ENCODE assay signal across 11 cellular contexts in the genomic region with DNA sequence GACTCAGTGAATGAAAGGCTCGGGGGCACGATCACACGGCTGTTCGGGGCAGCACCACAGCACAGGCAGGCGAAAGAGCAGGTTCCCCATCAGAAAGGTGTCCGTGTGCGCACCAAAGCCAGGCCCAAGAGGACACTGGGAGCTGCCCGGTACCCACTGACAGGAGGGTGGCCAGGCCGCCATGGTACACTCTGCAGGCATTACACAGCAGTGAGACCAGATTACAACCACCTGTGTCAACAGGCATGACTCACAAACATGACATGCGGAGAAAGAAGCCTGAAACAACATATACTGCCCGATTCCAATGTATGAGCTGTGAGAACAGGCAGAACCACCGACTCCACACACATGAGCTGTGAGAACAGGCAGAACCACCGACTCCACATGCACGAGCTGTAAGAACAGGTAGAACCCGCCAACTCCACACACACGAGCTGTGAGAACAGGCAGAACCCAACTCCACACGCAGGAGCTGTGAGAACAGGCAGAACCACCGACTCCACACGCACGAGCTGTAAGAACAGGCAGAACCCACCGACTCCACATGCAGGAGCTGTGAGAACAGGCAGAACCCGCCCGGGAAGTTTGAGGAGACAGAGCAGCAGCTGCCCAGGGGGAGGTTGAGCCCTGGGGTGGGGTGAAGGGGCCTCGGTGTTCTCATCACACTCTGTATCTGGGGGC. TPM values are rescaled to one million over a fixed set of nuclear protein-coding genes. Genes with fewer than 3 reads are reported as not detected.
DNase-seq lines count a peak whose midpoint lies in the region; ATAC-seq and TF ChIP-seq lines count a peak whose summit lies in the region.
"Had no signal": no experiment of that assay in that cellular context is flagged by ENCODE, and none has a peak within 500 bp of the region (broad histone marks: within the 10 kb centered on the region; RNA-seq: fewer than 3 reads in every experiment).

No MANE protein-coding gene starts in this region.

- H2AFZ ChIP-seq in osteoblast (ENCODE audit: low read length) = no peak overlapping the region
- H2AFZ ChIP-seq: parathyroid adenoma had no signal

- H3K4me1 ChIP-seq in osteoblast (ENCODE audit: insufficient read depth, low read length) = peaks cover 25% of the 10 kb centered on the region
- H3K4me1 ChIP-seq: parathyroid adenoma had no signal

- H3K4me3 Mint-ChIP-seq in activated T-helper 17 cell treated with anti-CD3 and anti-CD28 coated beads, Interleukin-2, amount 50 U/mL, for 72 hours = no peak overlapping the region

- peak overlapping the region; percentile 42 for H3K27ac ChIP-seq in osteoblast (ENCODE audit: low read depth, low read length)
- H3K27ac ChIP-seq: parathyroid adenoma had no signal

- H3K4me1 Mint-ChIP-seq in activated T-helper 17 cell treated with anti-CD3 and anti-CD28 coated beads, Interleukin-2, amount 50 U/mL, for 72 hours = peaks cover 5% of the 10 kb centered on the region

- H3K4me3 ChIP-seq in osteoblast (ENCODE audit: insufficient read depth, low read length) = no peak overlapping the region
- H3K4me3 ChIP-seq: tibial artery had no signal

- peaks cover under 1% of the 10 kb centered on the region for H3K36me3 ChIP-seq in osteoblast (ENCODE audit: insufficient read depth, low read length)

- H4K20me1 ChIP-seq in osteoblast (ENCODE audit: insufficient read depth, low read length) = peaks cover 11% of the 10 kb centered on the region

- no peak overlapping the region for H3K27ac Mint-ChIP-seq in activated T-helper 17 cell treated with anti-CD3 and anti-CD28 coated beads, Interleukin-2, amount 50 U/mL, for 72 hours

- H3K4me2 ChIP-seq in osteoblast (ENCODE audit: insufficient read depth, low read length) = no peak overlapping the region

- DNase-seq in Caki2 (ENCODE audit: low read depth) (peak; percentile 26), RPMI7951 (ENCODE audit: low read depth) (peak; percentile 25), dermis blood vessel endothelial cell (peak; percentile 32), osteoblast (ENCODE audit: insufficient read length, low spot score, missing footprints) (peak; percentile 92), NCI-H1092 treated with DMSO at 0.1 percent for 48 hours (lab: John Stamatoyannopoulos, UW) (no peak)
- DNase-seq: kidney glomerular epithelial cell had no signal

- no peaks in the 10 kb centered on the region for H3K9me3 ChIP-seq in osteoblast (ENCODE audit: low read depth, low read length)
- H3K9me3 ChIP-seq: tibial artery had no signal

- no peaks in the 10 kb centered on the region for H3K27me3 ChIP-seq in osteoblast (ENCODE audit: insufficient read depth, low read length)
- H3K27me3 ChIP-seq: tibial artery had no signal

- H3K79me2 ChIP-seq in osteoblast (ENCODE audit: insufficient read depth, low read length) = peaks cover 24% of the 10 kb centered on the region
- H3K79me2 ChIP-seq: parathyroid adenoma had no signal

- H3K36me3 Mint-ChIP-seq in activated T-helper 17 cell treated with anti-CD3 and anti-CD28 coated beads, Interleukin-2, amount 50 U/mL, for 72 hours (ENCODE audit: low read depth) = no peaks in the 10 kb centered on the region

- ATAC-seq in activated T-helper 17 cell treated with anti-CD3 and anti-CD28 coated beads, Interleukin-2, amount 50 U/mL, for 72 hours (replicated peaks) = no peak
- ATAC-seq in HG02763 (IDR thresholded peaks at IDR 0.05; ENCODE audit: unreplicated experiment) (no peak), HG02884 (IDR thresholded peaks at IDR 0.05; ENCODE audit: unreplicated experiment) (no peak)

- in situ Hi-C loops in Caki2 (cut with HindIII; ENCODE audit: low pct_unique_long_range_greater_than_20kb, low sequenced_read_pairs) = no loop called here

- no peak for TF ChIP-seq CTCF in osteoblast (IDR thresholded peaks at IDR 0.05; ENCODE audit: extremely low read depth, low read depth, low read length)

- no peaks in the 10 kb centered on the region for H3K27me3 Mint-ChIP-seq in activated T-helper 17 cell treated with anti-CD3 and anti-CD28 coated beads, Interleukin-2, amount 50 U/mL, for 72 hours

- H3K9me3 Mint-ChIP-seq in activated T-helper 17 cell treated with anti-CD3 and anti-CD28 coated beads, Interleukin-2, amount 50 U/mL, for 72 hours = no peaks in the 10 kb centered on the region

RNA-seq across cellular contexts. Expression of gene KIAA0930, which starts 32.6 kb away (rescaled TPM):
- 102 and 131 TPM in 2 replicates for total RNA-seq in Caki2 (2014; rRNA removed; shearing (Covaris generic); ENCODE audit: low replicate concordance)
- 24.0 and 29.2 TPM in 2 replicates for total RNA-seq in RPMI7951 (2014; rRNA removed; shearing (Covaris generic))
- total RNA-seq in dermis blood vessel endothelial cell (73.9 and 81.8 TPM in 2 replicates), osteoblast (31.8 and 43.4 TPM in 2 replicates)
- 10 to 100 TPM in 1 of 2 donors, 1 to 10 TPM in 1; 8.7 to 24.1 TPM for total RNA-seq in activated T-helper 17 cell treated with anti-CD3 and anti-CD28 coated beads, Interleukin-2, amount 50 U/mL, for 72 hours

RNA-seq across cellular contexts. Expression of gene NUP50, which starts 44.4 kb away (rescaled TPM):
- 56.5 and 68.1 TPM in 2 replicates for total RNA-seq in Caki2 (2014; rRNA removed; shearing (Covaris generic); ENCODE audit: low replicate concordance)
- 38.1 TPM in 2 replicates for total RNA-seq in RPMI7951 (2014; rRNA removed; shearing (Covaris generic))
- 68.6 and 85.5 TPM in 2 replicates for total RNA-seq in dermis blood vessel endothelial cell
- total RNA-seq in osteoblast = 34.8 and 54.3 TPM in 2 replicates
- total RNA-seq in activated T-helper 17 cell treated with anti-CD3 and anti-CD28 coated beads, Interleukin-2, amount 50 U/mL, for 72 hours = 100 to 1,000 TPM in 1 of 2 donors, 10 to 100 TPM in 1; 98.4 to 163 TPM
